Comparison of ENCODE assay signal across 1 cellular context in the genomic region with DNA sequence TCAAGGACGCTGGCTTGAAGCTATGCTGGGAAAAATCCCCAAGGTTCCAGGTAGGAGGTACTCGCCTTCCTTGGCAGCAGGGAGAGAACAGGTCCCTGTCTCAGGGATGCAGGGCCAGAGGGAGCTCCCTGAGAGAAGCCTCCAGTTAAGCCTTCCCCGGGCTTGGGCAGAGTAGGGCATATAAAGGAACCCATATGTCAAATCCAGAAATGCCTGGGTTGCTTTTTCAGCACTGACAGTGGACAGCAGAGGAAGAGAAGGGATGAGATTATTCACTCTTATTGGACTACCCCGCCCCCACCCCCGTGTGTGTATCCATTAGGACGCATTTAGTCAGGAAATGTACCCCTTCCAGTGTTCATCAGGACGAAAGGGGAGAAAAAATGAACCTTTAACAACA.
A peak's percentile ranks its signal among the peaks of the same experiment; 100 is the strongest.
TF ChIP-seq lines count a peak whose summit lies in the region.

No MANE protein-coding gene starts in this region.

TF ChIP-seq in K562, 482 proteins besides CTCF, POLR2A, EP300 and RAD21 (continued from another document):
- TF ChIP-seq RBBP5 (IDR thresholded peaks at IDR 0.05; ENCODE audit: borderline replicate concordance, insufficient read depth, low read length, poor library complexity, severe bottlenecking): no peak
- no peak for TF ChIP-seq SMAD2 (IDR thresholded peaks at IDR 0.05; ENCODE audit: low read depth, low read length)
- TF ChIP-seq RCOR1 (IDR thresholded peaks at IDR 0.05; ENCODE audit: borderline replicate concordance in 1 of 2, low read depth in 2 of 2, low read length in 2 of 2): no peak
- TF ChIP-seq EHMT2 (IDR thresholded peaks at IDR 0.05): 0 out of 2 replicates have a peak, but pooled peaks have one; percentile 59
- TF ChIP-seq ELF2 (CRISPR knock-in tag; IDR thresholded peaks at IDR 0.05): no peak
- no peak for TF ChIP-seq TAL1 (IDR thresholded peaks at IDR 0.05)
- TF ChIP-seq, protein P1, sequence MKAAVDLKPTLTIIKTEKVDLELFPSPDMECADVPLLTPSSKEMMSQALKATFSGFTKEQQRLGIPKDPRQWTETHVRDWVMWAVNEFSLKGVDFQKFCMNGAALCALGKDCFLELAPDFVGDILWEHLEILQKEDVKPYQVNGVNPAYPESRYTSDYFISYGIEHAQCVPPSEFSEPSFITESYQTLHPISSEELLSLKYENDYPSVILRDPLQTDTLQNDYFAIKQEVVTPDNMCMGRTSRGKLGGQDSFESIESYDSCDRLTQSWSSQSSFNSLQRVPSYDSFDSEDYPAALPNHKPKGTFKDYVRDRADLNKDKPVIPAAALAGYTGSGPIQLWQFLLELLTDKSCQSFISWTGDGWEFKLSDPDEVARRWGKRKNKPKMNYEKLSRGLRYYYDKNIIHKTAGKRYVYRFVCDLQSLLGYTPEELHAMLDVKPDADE (conservative IDR thresholded peaks at IDR 0.05; ENCODE audit: control insufficient read depth, low read depth, low read length): no peak
